11 cellular contexts compared by ENCODE assay signal in the genomic region with DNA sequence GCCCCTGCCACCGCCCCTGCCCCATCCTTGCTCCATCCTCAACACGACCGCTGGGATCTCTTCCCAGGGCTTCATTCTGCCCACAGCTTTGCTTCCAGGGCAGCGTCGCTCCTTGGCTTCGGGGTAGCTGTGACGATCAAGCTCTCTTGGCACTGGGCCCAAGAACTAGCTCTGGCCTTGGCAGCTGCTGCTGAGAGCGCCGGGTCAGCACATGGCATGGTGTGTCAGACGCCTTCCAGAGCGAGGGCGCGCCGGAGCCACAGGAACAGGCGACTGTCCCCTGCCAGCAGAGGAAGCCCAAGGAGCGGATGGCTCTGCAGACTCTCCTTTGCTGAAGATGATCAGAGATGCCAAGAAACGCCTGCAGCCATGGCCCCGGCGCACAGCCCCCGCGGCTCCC. TPM values are rescaled to one million over a fixed set of nuclear protein-coding genes. Genes with fewer than 3 reads are reported as not detected.
DNase-seq lines count a peak whose midpoint lies in the region; ATAC-seq and TF ChIP-seq lines count a peak whose summit lies in the region.
"Had no signal": no experiment of that assay in that cellular context is flagged by ENCODE, and none has a peak within 500 bp of the region (broad histone marks: within the 10 kb centered on the region; RNA-seq: fewer than 3 reads in every experiment).

No MANE protein-coding gene starts in this region.

- in situ Hi-C loops in gastrocnemius medialis (cut with MboI; ENCODE audit: low sequenced_read_pairs in 4 of 4): no loop called here

- H3K4me3 Mint-ChIP-seq in GM23338: no peak overlapping the region
- H3K4me3 Mint-ChIP-seq: T-helper 2 cell treated with Interferon-gamma antibody and Interleukin-4, amounts not matched to agents 5 μg/mL and 100 μg/mL, for 36 hours had no signal

- H3K27ac Mint-ChIP-seq in GM23338: peak overlapping the region; percentile 40; the same call in 1 of the 2 replicates

- H3K4me3 ChIP-seq in GM23338 (no peak overlapping the region), ascending aorta (peak overlapping the region in 1 of 2 donors; percentile 11), gastrocnemius medialis (peak overlapping the region in 2 of 4 donors; percentile 17 to 19)

- peaks cover 40% of the 10 kb centered on the region for H3K79me2 ChIP-seq in GM23338 (replicated peaks; ENCODE audit: insufficient read depth)

- H3K4me1 ChIP-seq in GM23338 (ENCODE audit: insufficient read depth) (peaks cover 5% of the 10 kb centered on the region), ascending aorta (peaks cover 15 to 17% of the 10 kb centered on the region in 2 donors), gastrocnemius medialis (peaks cover 22 to 28% of the 10 kb centered on the region in 2 donors)

- no peak overlapping the region for H2AFZ ChIP-seq in GM23338

- H3K4me1 Mint-ChIP-seq in GM23338: peaks cover 23% of the 10 kb centered on the region

- H3K36me3 ChIP-seq in GM23338 (ENCODE audit: insufficient read depth) (no peaks in the 10 kb centered on the region; the same call in 1 of the 2 replicates), ascending aorta (peaks cover 44 to 68% of the 10 kb centered on the region in 2 donors), gastrocnemius medialis (peaks cover 0 to 54% of the 10 kb centered on the region in 2 donors)

- no peaks in the 10 kb centered on the region; the same call in 1 of the 2 replicates for H3F3A ChIP-seq in GM23338 (replicated peaks; ENCODE audit: low read depth)

- DNase-seq in GM23338 (ENCODE audit: low spot score) (no peak), ascending aorta (ENCODE audit: low spot score in 2 of 2) (peak; percentile 27 to 88), left cardiac atrium (peak; percentile 83), gastrocnemius medialis (peak; percentile 81 to 92), NAMALWA (ENCODE audit: low spot score) (no peak), SW480 (ENCODE audit: low spot score) (no peak)
- no peak for DNase-seq in stimulated activated CD4-positive, alpha-beta T cell treated with anti-CD3 and anti-CD28 coated beads, Interleukin-2, amount 100 ng/mL, for 48 hours
- DNase-seq: NCI-H2171 treated with DMSO at 0.1 percent for 48 hours had no signal

- no peak overlapping the region for H3K4me2 ChIP-seq in GM23338

- ATAC-seq in GM23338: no peak
- peak; percentile 71 to 88 for ATAC-seq in left cardiac atrium
- peak; percentile 87 to 89 for ATAC-seq in gastrocnemius medialis
- ATAC-seq in HG03025 (IDR thresholded peaks at IDR 0.05; ENCODE audit: low FRiP score, unreplicated experiment): no peak

- H4K20me1 ChIP-seq in GM23338 (replicated peaks; ENCODE audit: insufficient read depth): peaks cover 3% of the 10 kb centered on the region; the same call in 1 of the 2 replicates

- intact Hi-C loops in ascending aorta (cut with DNase I): loop anchor here (1.0 kb wide), 1 partner anchor 13 kb away; no protein-coding TSS in a partner anchor
- intact Hi-C loops in left cardiac atrium (cut with DNase I): no loop called here
- intact Hi-C loops in gastrocnemius medialis (cut with DNase I; ENCODE audit: low total_unique reads): no loop called here

- no peaks in the 10 kb centered on the region for H3K9me2 ChIP-seq in GM23338 (ENCODE audit: insufficient read depth)

- no peaks in the 10 kb centered on the region for H3K27me3 ChIP-seq in GM23338 (ENCODE audit: insufficient read depth)
- H3K27me3 ChIP-seq in ascending aorta: no peaks in the 10 kb centered on the region
- H3K27me3 ChIP-seq in gastrocnemius medialis: no peaks in the 10 kb centered on the region

- TF ChIP-seq CTCF in GM23338 (conservative IDR thresholded peaks at IDR 0.05; ENCODE audit: low read depth in 2 of 2) (no peak), ascending aorta (IDR thresholded peaks at IDR 0.05) (no peak), gastrocnemius medialis (IDR thresholded peaks at IDR 0.05 in 4 of 5, conservative IDR thresholded peaks at IDR 0.05 in 1 of 5) (no peak)

- peaks cover 43% of the 10 kb centered on the region for H3K36me3 Mint-ChIP-seq in GM23338 (ENCODE audit: low read depth)

- H3K27me3 Mint-ChIP-seq in GM23338 (ENCODE audit: insufficient read depth, low read depth, poor library complexity): peaks cover 5% of the 10 kb centered on the region
- H3K27me3 Mint-ChIP-seq: activated naive CD4-positive, alpha-beta T cell treated with anti-CD3 and anti-CD28 coated beads, Interleukin-2, amount 50 U/mL, for 24 hours had no signal

- no peaks in the 10 kb centered on the region for H3K9me3 Mint-ChIP-seq in GM23338
- H3K9me3 Mint-ChIP-seq: activated naive CD4-positive, alpha-beta T cell treated with anti-CD3 and anti-CD28 coated beads, Interleukin-2, amount 50 U/mL, for 24 hours; T-helper 2 cell treated with Interferon-gamma antibody and Interleukin-4, amounts not matched to agents 5 μg/mL and 100 μg/mL, for 36 hours had no signal

- no peak overlapping the region for H3K27ac ChIP-seq in GM23338 (ENCODE audit: low read depth)
- peak overlapping the region; percentile 5 to 43 for H3K27ac ChIP-seq in ascending aorta
- H3K27ac ChIP-seq in gastrocnemius medialis: peak overlapping the region; percentile 83 to 89 (median 88)

- H3K9me3 ChIP-seq in ascending aorta: no peaks in the 10 kb centered on the region
- H3K9me3 ChIP-seq in gastrocnemius medialis: no peaks in the 10 kb centered on the region

- no peak for TF ChIP-seq POLR2A in gastrocnemius medialis (IDR thresholded peaks at IDR 0.05)

TF ChIP-seq in GM23338, 12 proteins besides CTCF, POLR2A, EP300 and RAD21 (continues in another document):
- TF ChIP-seq ZNF331 (CRISPR knock-in tag; IDR thresholded peaks at IDR 0.05; ENCODE audit: low read depth) (no peak), STAT1 (IDR thresholded peaks at IDR 0.05; ENCODE audit: unreplicated experiment) (no peak), JUNB (IDR thresholded peaks at IDR 0.05; ENCODE audit: unreplicated experiment) (no peak), EZH2 (IDR thresholded peaks at IDR 0.05; ENCODE audit: low read depth, unreplicated experiment) (no peak), NANOG (IDR thresholded peaks at IDR 0.05; ENCODE audit: borderline replicate concordance) (no peak), CREB1 (CRISPR knock-in tag; IDR thresholded peaks at IDR 0.05; ENCODE audit: low read depth) (no peak), EZH2phosphoT487 (IDR thresholded peaks at IDR 0.05; ENCODE audit: unreplicated experiment) (no peak)
- TF ChIP-seq, protein P1, sequence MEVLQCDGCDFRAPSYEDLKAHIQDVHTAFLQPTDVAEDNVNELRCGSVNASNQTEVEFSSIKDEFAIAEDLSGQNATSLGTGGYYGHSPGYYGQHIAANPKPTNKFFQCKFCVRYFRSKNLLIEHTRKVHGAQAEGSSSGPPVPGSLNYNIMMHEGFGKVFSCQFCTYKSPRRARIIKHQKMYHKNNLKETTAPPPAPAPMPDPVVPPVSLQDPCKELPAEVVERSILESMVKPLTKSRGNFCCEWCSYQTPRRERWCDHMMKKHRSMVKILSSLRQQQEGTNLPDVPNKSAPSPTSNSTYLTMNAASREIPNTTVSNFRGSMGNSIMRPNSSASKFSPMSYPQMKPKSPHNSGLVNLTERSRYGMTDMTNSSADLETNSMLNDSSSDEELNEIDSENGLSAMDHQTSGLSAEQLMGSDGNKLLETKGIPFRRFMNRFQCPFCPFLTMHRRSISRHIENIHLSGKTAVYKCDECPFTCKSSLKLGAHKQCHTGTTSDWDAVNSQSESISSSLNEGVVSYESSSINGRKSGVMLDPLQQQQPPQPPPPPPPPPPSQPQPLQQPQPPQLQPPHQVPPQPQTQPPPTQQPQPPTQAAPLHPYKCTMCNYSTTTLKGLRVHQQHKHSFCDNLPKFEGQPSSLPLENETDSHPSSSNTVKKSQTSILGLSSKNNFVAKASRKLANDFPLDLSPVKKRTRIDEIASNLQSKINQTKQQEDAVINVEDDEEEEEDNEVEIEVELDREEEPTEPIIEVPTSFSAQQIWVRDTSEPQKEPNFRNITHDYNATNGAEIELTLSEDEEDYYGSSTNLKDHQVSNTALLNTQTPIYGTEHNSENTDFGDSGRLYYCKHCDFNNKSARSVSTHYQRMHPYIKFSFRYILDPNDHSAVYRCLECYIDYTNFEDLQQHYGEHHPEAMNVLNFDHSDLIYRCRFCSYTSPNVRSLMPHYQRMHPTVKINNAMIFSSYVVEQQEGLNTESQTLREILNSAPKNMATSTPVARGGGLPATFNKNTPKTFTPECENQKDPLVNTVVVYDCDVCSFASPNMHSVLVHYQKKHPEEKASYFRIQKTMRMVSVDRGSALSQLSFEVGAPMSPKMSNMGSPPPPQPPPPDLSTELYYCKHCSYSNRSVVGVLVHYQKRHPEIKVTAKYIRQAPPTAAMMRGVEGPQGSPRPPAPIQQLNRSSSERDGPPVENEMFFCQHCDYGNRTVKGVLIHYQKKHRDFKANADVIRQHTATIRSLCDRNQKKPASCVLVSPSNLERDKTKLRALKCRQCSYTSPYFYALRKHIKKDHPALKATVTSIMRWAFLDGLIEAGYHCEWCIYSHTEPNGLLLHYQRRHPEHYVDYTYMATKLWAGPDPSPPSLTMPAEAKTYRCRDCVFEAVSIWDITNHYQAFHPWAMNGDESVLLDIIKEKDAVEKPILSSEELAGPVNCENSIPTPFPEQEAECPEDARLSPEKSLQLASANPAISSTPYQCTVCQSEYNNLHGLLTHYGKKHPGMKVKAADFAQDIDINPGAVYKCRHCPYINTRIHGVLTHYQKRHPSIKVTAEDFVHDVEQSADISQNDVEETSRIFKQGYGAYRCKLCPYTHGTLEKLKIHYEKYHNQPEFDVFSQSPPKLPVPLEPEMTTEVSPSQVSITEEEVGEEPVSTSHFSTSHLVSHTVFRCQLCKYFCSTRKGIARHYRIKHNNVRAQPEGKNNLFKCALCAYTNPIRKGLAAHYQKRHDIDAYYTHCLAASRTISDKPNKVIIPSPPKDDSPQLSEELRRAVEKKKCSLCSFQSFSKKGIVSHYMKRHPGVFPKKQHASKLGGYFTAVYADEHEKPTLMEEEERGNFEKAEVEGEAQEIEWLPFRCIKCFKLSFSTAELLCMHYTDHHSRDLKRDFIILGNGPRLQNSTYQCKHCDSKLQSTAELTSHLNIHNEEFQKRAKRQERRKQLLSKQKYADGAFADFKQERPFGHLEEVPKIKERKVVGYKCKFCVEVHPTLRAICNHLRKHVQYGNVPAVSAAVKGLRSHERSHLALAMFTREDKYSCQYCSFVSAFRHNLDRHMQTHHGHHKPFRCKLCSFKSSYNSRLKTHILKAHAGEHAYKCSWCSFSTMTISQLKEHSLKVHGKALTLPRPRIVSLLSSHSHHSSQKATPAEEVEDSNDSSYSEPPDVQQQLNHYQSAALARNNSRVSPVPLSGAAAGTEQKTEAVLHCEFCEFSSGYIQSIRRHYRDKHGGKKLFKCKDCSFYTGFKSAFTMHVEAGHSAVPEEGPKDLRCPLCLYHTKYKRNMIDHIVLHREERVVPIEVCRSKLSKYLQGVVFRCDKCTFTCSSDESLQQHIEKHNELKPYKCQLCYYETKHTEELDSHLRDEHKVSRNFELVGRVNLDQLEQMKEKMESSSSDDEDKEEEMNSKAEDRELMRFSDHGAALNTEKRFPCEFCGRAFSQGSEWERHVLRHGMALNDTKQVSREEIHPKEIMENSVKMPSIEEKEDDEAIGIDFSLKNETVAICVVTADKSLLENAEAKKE (CRISPR knock-in tag; IDR thresholded peaks at IDR 0.05): no peak

RNA-seq across cellular contexts. Expression of a gene that starts 15.9 kb away (rescaled TPM):
- total RNA-seq in GM23338 (2014; rRNA removed; shearing (Covaris generic)): 15.9 and 16.9 TPM in 2 replicates
- polyA plus RNA-seq in GM23338 (2016; fragmentation: Nextera tagmentation; extraction: Ambion mirVana): 9.9 and 12.6 TPM in 2 replicates
- total RNA-seq in ascending aorta: 39.2 TPM
- total RNA-seq in left cardiac atrium: 10 to 100 TPM; 26.7 to 42.2 TPM
- total RNA-seq in gastrocnemius medialis: 10 to 100 TPM; 12.3 to 30.7 (median 16.9) TPM

Comparison
In these comparisons a context has a peak if more than half of its experiments do, and no peak if none do; other contexts are left out.
1. ATAC-seq: peak in left cardiac atrium (2 of 2) and gastrocnemius medialis (2 of 2); none in GM23338 (single experiment) and HG03025 (single experiment).
2. DNase-seq: peak in ascending aorta (2 of 2), left cardiac atrium (single experiment) and gastrocnemius medialis (2 of 2); none in GM23338 (single experiment), NAMALWA (single experiment), SW480 (single experiment) and stimulated activated CD4-positive, alpha-beta T cell treated with anti-CD3 and anti-CD28 coated beads, Interleukin-2, amount 100 ng/mL, for 48 hours (0 of 2).